Comparison of ENCODE assay signal across 34 cellular contexts in genomic region chr7:77975672-77976480, GRCh38.
"Had no signal": no experiment of that assay in that cellular context is flagged by ENCODE, and none has a peak within 500 bp of the region (broad histone marks: within the 10 kb centered on the region; RNA-seq: fewer than 3 reads in every experiment).

No MANE protein-coding gene starts in this region.

- H3K9me3 Mint-ChIP-seq: activated naive CD4-positive, alpha-beta T cell treated with anti-CD3 and anti-CD28 coated beads, Interleukin-2, amount 10 ng/mL, durations not matched to agents 7 days and 5 days; activated naive CD8-positive, alpha-beta T cell treated with anti-CD3 and anti-CD28 coated beads, Interleukin-2, amount 10 ng/mL, durations not matched to agents 7 days and 5 days; activated T-helper 1 cell treated with anti-CD3 and anti-CD28 coated beads, Interleukin-12 subunit alpha, Interleukin-12 subunit beta, Interleukin-2, Interleukin-4 antibody, amounts not matched to agents 30 ng/mL and 10 ng/mL and 1 ng/mL, durations not matched to agents 14 hours and 24 hours and 36 hours; effector memory CD8-positive, alpha-beta T cell; nephron; stimulated activated effector memory CD8-positive, alpha-beta T cell treated with anti-CD3 and anti-CD28 coated beads, Interleukin-12 subunit alpha, Interleukin-12 subunit beta, amount 100 ng/mL, for 72 hours; T-helper 2 cell treated with Interferon-gamma antibody and Interleukin-4, amounts not matched to agents 5 μg/mL and 100 μg/mL, for 36 hours had no signal

- H3K27ac Mint-ChIP-seq: activated naive CD4-positive, alpha-beta T cell treated with anti-CD3 and anti-CD28 coated beads, Interleukin-2, amount 10 ng/mL, durations not matched to agents 7 days and 5 days; activated naive CD8-positive, alpha-beta T cell treated with anti-CD3 and anti-CD28 coated beads, Interleukin-2, amount 10 ng/mL, durations not matched to agents 7 days and 5 days; activated T-helper 1 cell treated with anti-CD3 and anti-CD28 coated beads, Interleukin-12 subunit alpha, Interleukin-12 subunit beta, Interleukin-2, Interleukin-4 antibody, amounts not matched to agents 30 ng/mL and 10 ng/mL and 1 ng/mL, durations not matched to agents 14 hours and 24 hours and 36 hours; brain; effector memory CD8-positive, alpha-beta T cell; nephron; progenitor cell of endocrine pancreas; stimulated activated effector memory CD8-positive, alpha-beta T cell treated with anti-CD3 and anti-CD28 coated beads, Interleukin-12 subunit alpha, Interleukin-12 subunit beta, amount 100 ng/mL, for 72 hours; T-helper 2 cell treated with Interferon-gamma antibody and Interleukin-4, amounts not matched to agents 5 μg/mL and 100 μg/mL, for 36 hours had no signal

- H3K36me3 ChIP-seq: ascending aorta, cardiac muscle cell, colonic mucosa, gastroesophageal sphincter, neutrophil, stomach, thyroid gland, upper lobe of left lung, vagina, WERI-Rb-1 had no signal

- H3K36me3 Mint-ChIP-seq: activated naive CD4-positive, alpha-beta T cell treated with anti-CD3 and anti-CD28 coated beads, Interleukin-2, amount 10 ng/mL, durations not matched to agents 7 days and 5 days; activated naive CD8-positive, alpha-beta T cell treated with anti-CD3 and anti-CD28 coated beads, Interleukin-2, amount 10 ng/mL, durations not matched to agents 7 days and 5 days; brain; stimulated activated effector memory CD8-positive, alpha-beta T cell treated with anti-CD3 and anti-CD28 coated beads, Interleukin-12 subunit alpha, Interleukin-12 subunit beta, amount 100 ng/mL, for 72 hours had no signal

- H3K27me3 ChIP-seq: ascending aorta, cardiac muscle cell, colonic mucosa, gastroesophageal sphincter, neutrophil, stomach, thyroid gland, upper lobe of left lung, vagina had no signal

- ATAC-seq: activated CD4-positive, CD25-positive, alpha-beta regulatory T cell treated with anti-CD3 and anti-CD28 coated beads, Interleukin-2, amount 50 U/mL, for 24 hours; effector memory CD8-positive, alpha-beta T cell; gastroesophageal sphincter; left colon; sciatic nerve; stimulated activated effector memory CD8-positive, alpha-beta T cell treated with anti-CD3 and anti-CD28 coated beads, Interleukin-12 subunit alpha, Interleukin-12 subunit beta, amount 100 ng/mL, for 72 hours had no signal

- H3K27me3 Mint-ChIP-seq: progenitor cell of endocrine pancreas had no signal

- H3K4me1 Mint-ChIP-seq: activated naive CD4-positive, alpha-beta T cell treated with anti-CD3 and anti-CD28 coated beads, Interleukin-2, amount 10 ng/mL, durations not matched to agents 7 days and 5 days; brain; nephron; stimulated activated effector memory CD8-positive, alpha-beta T cell treated with anti-CD3 and anti-CD28 coated beads, Interleukin-12 subunit alpha, Interleukin-12 subunit beta, amount 100 ng/mL, for 72 hours had no signal

- H3K4me1 ChIP-seq: ascending aorta, colonic mucosa, gastroesophageal sphincter, stomach, thyroid gland, upper lobe of left lung, vagina had no signal

- H3K4me3 ChIP-seq: ascending aorta, cardiac muscle cell, colonic mucosa, gastroesophageal sphincter, skin epidermis, stomach, thyroid gland, upper lobe of left lung, vagina had no signal

- H3K4me3 Mint-ChIP-seq: activated naive CD4-positive, alpha-beta T cell treated with anti-CD3 and anti-CD28 coated beads, Interleukin-2, amount 10 ng/mL, durations not matched to agents 7 days and 5 days; activated naive CD8-positive, alpha-beta T cell treated with anti-CD3 and anti-CD28 coated beads, Interleukin-2, amount 10 ng/mL, durations not matched to agents 7 days and 5 days; activated T-helper 1 cell treated with anti-CD3 and anti-CD28 coated beads, Interleukin-12 subunit alpha, Interleukin-12 subunit beta, Interleukin-2, Interleukin-4 antibody, amounts not matched to agents 30 ng/mL and 10 ng/mL and 1 ng/mL, durations not matched to agents 14 hours and 24 hours and 36 hours; brain; effector memory CD8-positive, alpha-beta T cell; nephron; stimulated activated effector memory CD8-positive, alpha-beta T cell treated with anti-CD3 and anti-CD28 coated beads, Interleukin-12 subunit alpha, Interleukin-12 subunit beta, amount 100 ng/mL, for 72 hours; T-helper 2 cell treated with Interferon-gamma antibody and Interleukin-4, amounts not matched to agents 5 μg/mL and 100 μg/mL, for 36 hours had no signal

- FAIRE-seq: kidney had no signal

- DNase-seq: activated CD4-positive, alpha-beta T cell treated with anti-CD3 and anti-CD28 coated beads for 48 hours; activated CD4-positive, alpha-beta T cell treated with anti-CD3 and anti-CD28 coated beads, Interleukin-2, amount 50 U/mL, for 48 hours; activated CD8-positive, alpha-beta memory T cell treated with anti-CD3 and anti-CD28 coated beads for 24 hours; activated effector memory CD4-positive, alpha-beta T cell treated with anti-CD3 and anti-CD28 coated beads, Interleukin-2, amount 50 U/mL, for 16 hours; activated naive CD4-positive, alpha-beta T cell treated with anti-CD3 and anti-CD28 coated beads, Interleukin-2, amount 10 ng/mL, durations not matched to agents 7 days and 5 days; activated naive CD8-positive, alpha-beta T cell treated with anti-CD3 and anti-CD28 coated beads, Interleukin-2, amount 10 ng/mL, durations not matched to agents 7 days and 5 days; activated T-cell treated with anti-CD3 and anti-CD28 coated beads, Interleukin-2, amount 50 U/mL, for 1 hour; cerebellar nuclear complex; colonic mucosa; effector memory CD8-positive, alpha-beta T cell; hippocampal formation; kidney; left colon; mammary epithelial cell; stimulated activated CD4-positive, alpha-beta T cell treated with anti-CD3 and anti-CD28 coated beads, Interleukin-12 subunit alpha, Interleukin-12 subunit beta, amount 100 ng/mL, for 4 hours; stimulated activated CD4-positive, alpha-beta T cell treated with anti-CD3 and anti-CD28 coated beads, Interleukin-4, amount 100 ng/mL, for 1 hour; stomach; thyroid gland; upper lobe of left lung; WERI-Rb-1 had no signal

- H3K27ac ChIP-seq: ascending aorta, cardiac muscle cell, colonic mucosa, gastroesophageal sphincter, neutrophil, skin epidermis, stomach, thyroid gland, upper lobe of left lung, vagina, WERI-Rb-1 had no signal

- H3K9me3 ChIP-seq: ascending aorta, colonic mucosa, gastroesophageal sphincter, neutrophil, stomach, thyroid gland, upper lobe of left lung, vagina had no signal
